ENCODE assay signal across 18 cellular contexts in genomic region chr4:23962462-23962861, GRCh38.
DNase-seq lines count a peak whose midpoint lies in the region; ATAC-seq and TF ChIP-seq lines count a peak whose summit lies in the region.
"Had no signal": no experiment of that assay in that cellular context is flagged by ENCODE, and none has a peak within 500 bp of the region (broad histone marks: within the 10 kb centered on the region; RNA-seq: fewer than 3 reads in every experiment).

No MANE protein-coding gene starts in this region.

- POLR2A ChIA-PET in SK-N-SH (lab: Yijun Ruan, JAX): no interaction called here
- POLR2A ChIA-PET in CD8-positive, alpha-beta memory T cell (lab: Charles Lee): no interaction called here

- H3K9ac ChIP-seq in SK-N-SH: no peak overlapping the region
- H3K9ac ChIP-seq: GM23248, KMS-11 had no signal

- H3K36me3 Mint-ChIP-seq in CD8-positive, alpha-beta memory T cell: no peaks in the 10 kb centered on the region
- H3K36me3 Mint-ChIP-seq: CD4-positive, alpha-beta memory T cell had no signal

- TF ChIP-seq EP300 in SK-N-SH (IDR thresholded peaks at IDR 0.05; ENCODE audit: borderline replicate concordance in 1 of 2, low read depth in 1 of 2, low read length in 1 of 2): no peak

- H3K27ac ChIP-seq in right lobe of liver: no peak overlapping the region
- no peak overlapping the region for H3K27ac ChIP-seq in SK-N-SH (ENCODE audit: low read depth in 2 of 2, low read length in 1 of 2)
- no peak overlapping the region for H3K27ac ChIP-seq in CD8-positive, alpha-beta memory T cell (ENCODE audit: low read depth, low read length)
- H3K27ac ChIP-seq: GM23248, KMS-11, RWPE1, SJSA1 had no signal

- no peaks in the 10 kb centered on the region for H3K4me1 Mint-ChIP-seq in CD8-positive, alpha-beta memory T cell
- H3K4me1 Mint-ChIP-seq: CD4-positive, alpha-beta memory T cell had no signal

- ATAC-seq in right lobe of liver (peak; percentile 68 to 91 (median 80)), GM19467 (IDR thresholded peaks at IDR 0.05; ENCODE audit: unreplicated experiment) (no peak)
- ATAC-seq: PC-3 had no signal

- H3K4me3 ChIP-seq in right lobe of liver (no peak overlapping the region), SK-N-SH (ENCODE audit: low read depth in 2 of 2, low read length in 1 of 2) (no peak overlapping the region)
- no peak overlapping the region for H3K4me3 ChIP-seq in CD8-positive, alpha-beta memory T cell (ENCODE audit: low read length)
- H3K4me3 ChIP-seq: GM23248, MG63, SJSA1 had no signal

- no peaks in the 10 kb centered on the region for H4K20me1 ChIP-seq in SK-N-SH (ENCODE audit: insufficient read depth)

- 80% methylated on average over 1 of the region's 2 CpGs for WGBS in right lobe of liver (ENCODE audit: insufficient coverage, low coverage, low lambda C conversion rate, missing lambda C conversion rate)
- 16% methylated on average over 2 of the region's 2 CpGs for WGBS in SK-N-SH (ENCODE audit: low lambda C conversion rate)

- H3K4me2 ChIP-seq in SK-N-SH: no peak overlapping the region
- H3K4me2 ChIP-seq: KMS-11 had no signal

- TF ChIP-seq CTCF in right lobe of liver (IDR thresholded peaks at IDR 0.05) (no peak), SK-N-SH (IDR thresholded peaks at IDR 0.05) (no peak)

- no peak overlapping the region for H3K4me3 Mint-ChIP-seq in CD8-positive, alpha-beta memory T cell
- H3K4me3 Mint-ChIP-seq: CD4-positive, alpha-beta memory T cell had no signal

- no peaks in the 10 kb centered on the region for H3F3A ChIP-seq in SK-N-SH (replicated peaks; ENCODE audit: insufficient read depth)

- H3K27me3 ChIP-seq in right lobe of liver (no peaks in the 10 kb centered on the region), SK-N-SH (ENCODE audit: insufficient read depth) (no peaks in the 10 kb centered on the region)
- no peaks in the 10 kb centered on the region for H3K27me3 ChIP-seq in CD8-positive, alpha-beta memory T cell (ENCODE audit: insufficient read depth, low read length, poor library complexity, severe bottlenecking)
- H3K27me3 ChIP-seq: MG63, SJSA1 had no signal

- H2AFZ ChIP-seq in SK-N-SH (ENCODE audit: low read depth): no peak overlapping the region
- H2AFZ ChIP-seq: GM23248 had no signal

- intact Hi-C loops in right lobe of liver (cut with DNase I): no loop called here

- no peaks in the 10 kb centered on the region for H3K79me2 ChIP-seq in SK-N-SH (ENCODE audit: insufficient read depth)

- no peak for TF ChIP-seq POLR2A in right lobe of liver (IDR thresholded peaks at IDR 0.05)

- H3K36me3 ChIP-seq in right lobe of liver (no peaks in the 10 kb centered on the region), SK-N-SH (replicated peaks in 1 of 2; ENCODE audit: control insufficient read depth in 1 of 2, insufficient read depth in 2 of 2, low read length in 1 of 2) (no peaks in the 10 kb centered on the region)
- no peaks in the 10 kb centered on the region for H3K36me3 ChIP-seq in CD8-positive, alpha-beta memory T cell (ENCODE audit: insufficient read depth, low read length)
- H3K36me3 ChIP-seq: MG63, SJSA1 had no signal

- no peak overlapping the region for H3K27ac Mint-ChIP-seq in CD8-positive, alpha-beta memory T cell
- H3K27ac Mint-ChIP-seq: CD4-positive, alpha-beta memory T cell had no signal

- DNase-seq in NCI-H1417 (lab: John Stamatoyannopoulos, UW) (peak in 2 of 3 experiments; percentile 22 to 91), NCI-H1417 treated with DMSO at 0.1 percent for 48 hours (lab: John Stamatoyannopoulos, UW) (no peak), NCI-H2081 (lab: John Stamatoyannopoulos, UW) (peak; percentile 28 to 79), NCI-H774 (lab: John Stamatoyannopoulos, UW) (peak; percentile 15), right lobe of liver (peak in 1 of 3 donors; percentile 32), SK-N-SH (no peak)
- DNase-seq in CD8-positive, alpha-beta memory T cell: no peak
- DNase-seq: CD4-positive, alpha-beta memory T cell; GF-D8; GM23248; MG63; NCI-H1105; NCI-H526; PC-3 had no signal

- H3K27me3 Mint-ChIP-seq in CD8-positive, alpha-beta memory T cell: no peaks in the 10 kb centered on the region

- CTCF ChIA-PET in SK-N-SH (lab: Yijun Ruan, JAX): no interaction called here
- CTCF ChIA-PET in CD8-positive, alpha-beta memory T cell (lab: Charles Lee): no interaction called here

- peaks cover 0 to 11% (median 6%) of the 10 kb centered on the region in 5 donors for H3K9me3 Mint-ChIP-seq in CD8-positive, alpha-beta memory T cell

- no peak for TF ChIP-seq RAD21 in SK-N-SH (IDR thresholded peaks at IDR 0.05; ENCODE audit: low read length)

- H3K4me1 ChIP-seq in right lobe of liver (no peaks in the 10 kb centered on the region), SK-N-SH (ENCODE audit: control insufficient read depth in 1 of 2, insufficient read depth in 2 of 2, low read depth in 1 of 2, low read length in 1 of 2) (no peaks in the 10 kb centered on the region)
- H3K4me1 ChIP-seq in CD8-positive, alpha-beta memory T cell (ENCODE audit: insufficient read depth, low read length): no peaks in the 10 kb centered on the region
- H3K4me1 ChIP-seq: SJSA1 had no signal

- H3K9me3 ChIP-seq in right lobe of liver (no peaks in the 10 kb centered on the region), SK-N-SH (no peaks in the 10 kb centered on the region)
- no peaks in the 10 kb centered on the region for H3K9me3 ChIP-seq in CD8-positive, alpha-beta memory T cell (ENCODE audit: low read length)
- H3K9me3 ChIP-seq: MG63, SJSA1 had no signal

- no peaks in the 10 kb centered on the region for H3K9me2 ChIP-seq in SK-N-SH

TF ChIP-seq in SK-N-SH, 30 proteins besides CTCF, POLR2A, EP300 and RAD21:
- TF ChIP-seq MXI1 (IDR thresholded peaks at IDR 0.05; ENCODE audit: low read depth, low read length) (no peak), RXRA (IDR thresholded peaks at IDR 0.05; ENCODE audit: borderline replicate concordance, low read depth) (no peak), NRF1 (IDR thresholded peaks at IDR 0.05; ENCODE audit: low read depth, low read length) (no peak), PBX3 (IDR thresholded peaks at IDR 0.05) (no peak), JUND (IDR thresholded peaks at IDR 0.05) (no peak), YY1 (IDR thresholded peaks at IDR 0.05; ENCODE audit: low read depth) (no peak)

Comparison
In these comparisons a context has a peak if more than half of its experiments do, and no peak if none do; other contexts are left out.
1. DNase-seq: peak in NCI-H1417 (2 of 3), NCI-H2081 (2 of 2) and NCI-H774 (single experiment); none in NCI-H1417 treated with DMSO at 0.1 percent for 48 hours (single experiment), SK-N-SH (single experiment) and CD8-positive, alpha-beta memory T cell (0 of 5).